Comparison of ENCODE assay signal across 9 cellular contexts in genomic region chr12:3655331-3655900, GRCh38.
A peak's percentile ranks its signal among the peaks of the same experiment; 100 is the strongest.
DNase-seq lines count a peak whose midpoint lies in the region; ATAC-seq, FAIRE-seq and TF ChIP-seq lines count a peak whose summit lies in the region.
"Had no signal": no experiment of that assay in that cellular context is flagged by ENCODE, and none has a peak within 500 bp of the region (broad histone marks: within the 10 kb centered on the region; RNA-seq: fewer than 3 reads in every experiment).

No MANE protein-coding gene starts in this region.

- H3K27ac ChIP-seq in A549, result no peak overlapping the region
- H3K27ac ChIP-seq in endodermal cell (ENCODE audit: low read depth, low read length), result no peak overlapping the region
- H3K27ac ChIP-seq in suprapubic skin, result no peak overlapping the region

- no peak overlapping the region for H3K4me2 ChIP-seq in A549

- POLR2A ChIA-PET in A549 (lab: Yijun Ruan, JAX), result no interaction called here

- no peak for TF ChIP-seq EP300 in A549 (IDR thresholded peaks at IDR 0.05)
- no peak for TF ChIP-seq EP300 in suprapubic skin (IDR thresholded peaks at IDR 0.05)

- H3K4me1 Mint-ChIP-seq in endodermal cell, result peaks cover 14% of the 10 kb centered on the region
- H3K4me1 Mint-ChIP-seq: activated naive CD4-positive, alpha-beta T cell treated with anti-CD3 and anti-CD28 coated beads, Interleukin-2, amount 50 U/mL, for 24 hours had no signal

- H3K4me3 ChIP-seq in A549 (no peak overlapping the region), endodermal cell (ENCODE audit: low read length) (no peak overlapping the region), retinal pigment epithelial cell (ENCODE audit: low read length) (no peak overlapping the region), suprapubic skin (no peak overlapping the region)

- H3K9ac ChIP-seq in endodermal cell (ENCODE audit: extremely low read depth, low read length, poor library complexity, severe bottlenecking), result no peak overlapping the region

- TF ChIP-seq POLR2A in A549 (IDR thresholded peaks at IDR 0.05; ENCODE audit: low read length) (no peak), suprapubic skin (IDR thresholded peaks at IDR 0.05) (no peak)

- ATAC-seq in A549 (peak; percentile 65 to 91; a peak in 4 of 6 replicates), GM21390 (IDR thresholded peaks at IDR 0.05; ENCODE audit: unreplicated experiment) (no peak), HG03460 (IDR thresholded peaks at IDR 0.05; ENCODE audit: unreplicated experiment) (no peak)

- DNase-seq in A549 (ENCODE audit: low read depth in 1 of 2, low spot score in 1 of 2), result peak; percentile 19 to 23
- DNase-seq in GM10266 (ENCODE audit: extremely low spot score), result peak; percentile 35
- peak; percentile 3 for DNase-seq in NCI-H526 treated with DMSO at 0.1 percent for 48 hours (lab: John Stamatoyannopoulos, UW)
- peak; percentile 91 for DNase-seq in endodermal cell
- no peak for DNase-seq in retinal pigment epithelial cell (ENCODE audit: low read depth)
- no peak for DNase-seq in suprapubic skin (ENCODE audit: low spot score in 2 of 2)

- H3K36me3 Mint-ChIP-seq in endodermal cell (ENCODE audit: low read depth), result no peaks in the 10 kb centered on the region

- H3K9me3 ChIP-seq in A549, result no peaks in the 10 kb centered on the region
- no peaks in the 10 kb centered on the region for H3K9me3 ChIP-seq in endodermal cell (ENCODE audit: control insufficient read depth, low read length)
- no peaks in the 10 kb centered on the region for H3K9me3 ChIP-seq in suprapubic skin

- peak in 1 of 2 experiments; percentile 31; a peak in 2 of 5 replicates for TF ChIP-seq RAD21 in A549 (conservative IDR thresholded peaks at IDR 0.05 in 1 of 2, IDR thresholded peaks at IDR 0.05 in 1 of 2)

- no peaks in the 10 kb centered on the region for H3K9me3 Mint-ChIP-seq in endodermal cell
- H3K9me3 Mint-ChIP-seq: activated naive CD4-positive, alpha-beta T cell treated with anti-CD3 and anti-CD28 coated beads, Interleukin-2, amount 50 U/mL, for 24 hours had no signal

- peak; percentile 22; the same call in 1 of the 3 replicates for TF ChIP-seq CTCF in A549 (IDR thresholded peaks at IDR 0.05)
- TF ChIP-seq CTCF in GM10266 (IDR thresholded peaks at IDR 0.05; ENCODE audit: control insufficient read depth, insufficient read depth, low read depth, missing control alignments), result peak; percentile 39
- TF ChIP-seq CTCF in endodermal cell (conservative IDR thresholded peaks at IDR 0.05), result peak; percentile 96
- TF ChIP-seq CTCF in retinal pigment epithelial cell (conservative IDR thresholded peaks at IDR 0.05; ENCODE audit: low read depth, low read length), result peak; percentile 48
- no peak for TF ChIP-seq CTCF in suprapubic skin (IDR thresholded peaks at IDR 0.05)

- H3K27ac Mint-ChIP-seq in endodermal cell, result no peak overlapping the region
- H3K27ac Mint-ChIP-seq: activated naive CD4-positive, alpha-beta T cell treated with anti-CD3 and anti-CD28 coated beads, Interleukin-2, amount 50 U/mL, for 24 hours had no signal

- H3K36me3 ChIP-seq in endodermal cell (ENCODE audit: control insufficient read depth, insufficient read depth, low read length), result no peaks in the 10 kb centered on the region
- peaks cover 13% of the 10 kb centered on the region for H3K36me3 ChIP-seq in suprapubic skin

- CTCF ChIA-PET in A549 (lab: Yijun Ruan, JAX), result interaction anchor here (1.2 to 1.4 kb wide), 2 partner anchors 24 to 99 kb away, joined by 3 read pairs; no protein-coding TSS in a partner anchor

- H3K4me3 Mint-ChIP-seq in endodermal cell, result no peak overlapping the region
- H3K4me3 Mint-ChIP-seq: activated naive CD4-positive, alpha-beta T cell treated with anti-CD3 and anti-CD28 coated beads, Interleukin-2, amount 50 U/mL, for 24 hours had no signal

- 49% methylated on average over 3 of the region's 4 CpGs for WGBS in A549 (ENCODE audit: missing lambda C conversion rate)
- 66 to 80% methylated on average over 3 to 4 of the region's 4 CpGs for WGBS in endodermal cell (ENCODE audit: insufficient coverage in 1 of 2, insufficient read length in 1 of 2), 2 experiments
- 27% methylated on average over 3 of the region's 4 CpGs for WGBS in suprapubic skin

- no peak for FAIRE-seq in A549 (lab: Jason Lieb, UNC)

- H3K4me1 ChIP-seq in A549 (no peaks in the 10 kb centered on the region), endodermal cell (ENCODE audit: control insufficient read depth, insufficient read depth, low read length) (peaks cover 2% of the 10 kb centered on the region), suprapubic skin (no peaks in the 10 kb centered on the region)

- H3K27me3 ChIP-seq in endodermal cell (ENCODE audit: control insufficient read depth, insufficient read depth, low read length, poor library complexity, severe bottlenecking), result peaks cover 9% of the 10 kb centered on the region
- H3K27me3 ChIP-seq in suprapubic skin, result no peaks in the 10 kb centered on the region

- H3K27me3 Mint-ChIP-seq in endodermal cell (ENCODE audit: insufficient read depth), result peaks cover 6% of the 10 kb centered on the region
- H3K27me3 Mint-ChIP-seq: activated naive CD4-positive, alpha-beta T cell treated with anti-CD3 and anti-CD28 coated beads, Interleukin-2, amount 50 U/mL, for 24 hours had no signal

TF ChIP-seq in A549, 52 proteins besides CTCF, POLR2A, EP300 and RAD21:
- no peak for TF ChIP-seq HDAC2 (IDR thresholded peaks at IDR 0.05)

Comparison
In these comparisons a context has a peak if more than half of its experiments do, and no peak if none do; other contexts are left out.
1. ATAC-seq: peak in A549 (2 of 2); none in GM21390 (single experiment) and HG03460 (single experiment).
2. DNase-seq: peak in A549 (2 of 2), GM10266 (single experiment), NCI-H526 treated with DMSO at 0.1 percent for 48 hours (single experiment) and endodermal cell (single experiment); none in retinal pigment epithelial cell (single experiment) and suprapubic skin (0 of 2).
3. CTCF ChIP-seq: peak in A549 (single experiment), GM10266 (single experiment), endodermal cell (single experiment) and retinal pigment epithelial cell (single experiment); none in suprapubic skin (0 of 2).